In the genomic region with DNA sequence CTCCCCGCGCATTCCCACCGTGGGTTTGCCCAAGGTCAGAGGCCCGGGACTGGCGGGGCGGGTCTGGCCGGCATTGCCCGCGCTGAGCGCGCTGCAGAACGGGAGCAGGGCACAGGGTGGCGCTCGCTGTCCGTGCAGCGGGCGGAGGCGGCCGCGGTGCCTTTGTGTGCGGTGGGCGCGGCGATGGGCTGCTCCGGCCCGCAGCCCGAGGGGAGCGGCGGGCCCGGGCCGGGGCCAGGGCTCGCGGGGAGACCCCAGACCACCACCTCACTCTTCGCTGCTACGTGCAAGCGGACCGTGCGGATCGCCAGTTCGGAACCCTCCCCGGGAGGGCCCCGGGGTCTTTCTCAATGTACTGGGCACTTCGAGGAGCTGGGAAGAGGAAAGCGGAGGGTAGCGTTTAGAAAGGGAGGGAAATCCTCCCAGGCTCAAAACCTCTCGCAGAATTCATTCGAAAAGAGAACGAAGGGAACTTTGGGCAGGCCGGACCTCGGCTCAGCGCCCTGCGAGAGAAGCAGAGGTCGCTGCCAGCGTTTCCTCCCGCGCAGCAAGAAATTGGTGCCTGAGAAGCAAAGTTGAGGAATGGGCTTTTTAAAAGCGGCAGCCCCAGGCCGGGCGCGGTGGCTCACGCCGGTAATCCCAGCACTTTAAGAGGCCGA, we compare ENCODE assay signal across 9 cellular contexts. TPM values are rescaled to one million over a fixed set of nuclear protein-coding genes. Genes with fewer than 3 reads are reported as not detected.
A peak's percentile ranks its signal among the peaks of the same experiment; 100 is the strongest.
DNase-seq lines count a peak whose midpoint lies in the region; ATAC-seq and TF ChIP-seq lines count a peak whose summit lies in the region.
"Had no signal": no experiment of that assay in that cellular context is flagged by ENCODE, and none has a peak within 500 bp of the region (broad histone marks: within the 10 kb centered on the region; RNA-seq: fewer than 3 reads in every experiment).

No MANE protein-coding gene starts in this region.

- H3K9me2 ChIP-seq in MM.1S (replicated peaks; ENCODE audit: insufficient read depth, low read length) = no peaks in the 10 kb centered on the region

- no peaks in the 10 kb centered on the region for H3K27me3 ChIP-seq in MM.1S (replicated peaks; ENCODE audit: insufficient read depth, low read length)
- peaks cover 100% of the 10 kb centered on the region for H3K27me3 ChIP-seq in lower lobe of right lung (ENCODE audit: low read depth)

- H3F3A ChIP-seq in MM.1S (ENCODE audit: insufficient read depth, low read length) = no peaks in the 10 kb centered on the region

- H3K27ac ChIP-seq in MM.1S (ENCODE audit: low read length) = no peak overlapping the region
- no peak overlapping the region for H3K27ac ChIP-seq in lower lobe of right lung

- H3K36me3 ChIP-seq in MM.1S (replicated peaks; ENCODE audit: insufficient read depth, low read length) (no peaks in the 10 kb centered on the region), lower lobe of right lung (no peaks in the 10 kb centered on the region)

- intact Hi-C loops in lower lobe of right lung (cut with DNase I) = no loop called here

- no peaks in the 10 kb centered on the region for H3K79me2 ChIP-seq in MM.1S (ENCODE audit: low read length)

- peaks cover 83% of the 10 kb centered on the region for H3K27me3 Mint-ChIP-seq in central memory CD8-positive, alpha-beta T cell
- H3K27me3 Mint-ChIP-seq in activated CD4-positive, alpha-beta T cell treated with anti-CD3 and anti-CD28 coated beads, Interleukin-2, amount 10 ng/mL, durations not matched to agents 7 days and 5 days = peaks cover 80% of the 10 kb centered on the region

- H4K20me1 ChIP-seq in MM.1S (ENCODE audit: insufficient read depth, low read length) = no peaks in the 10 kb centered on the region

- H3K4me3 Mint-ChIP-seq in central memory CD8-positive, alpha-beta T cell = peak overlapping the region; percentile 47
- H3K4me3 Mint-ChIP-seq in activated CD4-positive, alpha-beta T cell treated with anti-CD3 and anti-CD28 coated beads, Interleukin-2, amount 10 ng/mL, durations not matched to agents 7 days and 5 days = no peak overlapping the region

- H3K4me2 ChIP-seq in MM.1S (ENCODE audit: low read depth, low read length) = peak overlapping the region; percentile 59

- H3K9me3 ChIP-seq in MM.1S (replicated peaks; ENCODE audit: insufficient read depth, low read length) = no peaks in the 10 kb centered on the region
- H3K9me3 ChIP-seq in lower lobe of right lung = no peaks in the 10 kb centered on the region

- CTCF ChIA-PET in activated CD4-positive, alpha-beta T cell treated with anti-CD3 and anti-CD28 coated beads, Interleukin-2, amount 10 ng/mL, durations not matched to agents 7 days and 5 days (lab: Charles Lee) = no interaction called here

- H3K27ac Mint-ChIP-seq in central memory CD8-positive, alpha-beta T cell (ENCODE audit: low read depth) = no peak overlapping the region
- no peak overlapping the region for H3K27ac Mint-ChIP-seq in activated CD4-positive, alpha-beta T cell treated with anti-CD3 and anti-CD28 coated beads, Interleukin-2, amount 10 ng/mL, durations not matched to agents 7 days and 5 days

- peak overlapping the region; percentile 44 for H2AFZ ChIP-seq in MM.1S (ENCODE audit: low read length)

- H3K4me1 ChIP-seq in MM.1S (ENCODE audit: low read length) (no peaks in the 10 kb centered on the region), lower lobe of right lung (peaks cover 11% of the 10 kb centered on the region)

- peaks cover 11% of the 10 kb centered on the region for H3K4me1 Mint-ChIP-seq in central memory CD8-positive, alpha-beta T cell
- peaks cover 8% of the 10 kb centered on the region for H3K4me1 Mint-ChIP-seq in activated CD4-positive, alpha-beta T cell treated with anti-CD3 and anti-CD28 coated beads, Interleukin-2, amount 10 ng/mL, durations not matched to agents 7 days and 5 days

- ATAC-seq in GM21737 (IDR thresholded peaks at IDR 0.05; ENCODE audit: unreplicated experiment) (peak; percentile 83), lower lobe of right lung (peak; percentile 94 to 98)
- no peak for ATAC-seq in central memory CD8-positive, alpha-beta T cell (replicated peaks; ENCODE audit: extremely low read depth, poor library complexity, severe bottlenecking)

- no peaks in the 10 kb centered on the region for H3K36me3 Mint-ChIP-seq in central memory CD8-positive, alpha-beta T cell (ENCODE audit: insufficient read depth)
- peaks cover 2% of the 10 kb centered on the region for H3K36me3 Mint-ChIP-seq in activated CD4-positive, alpha-beta T cell treated with anti-CD3 and anti-CD28 coated beads, Interleukin-2, amount 10 ng/mL, durations not matched to agents 7 days and 5 days (ENCODE audit: low read depth)
- H3K36me3 Mint-ChIP-seq: T-cell had no signal

- H3K4me3 ChIP-seq in GM08714 (ENCODE audit: low read length) = peak overlapping the region; percentile 27; the same call in 1 of the 2 replicates
- peak overlapping the region; percentile 53 for H3K4me3 ChIP-seq in MM.1S (ENCODE audit: low read length)
- peak overlapping the region; percentile 34 for H3K4me3 ChIP-seq in lower lobe of right lung

- DNase-seq in MM.1S = peak; percentile 46
- DNase-seq in central memory CD8-positive, alpha-beta T cell (ENCODE audit: low spot score in 2 of 2) = no peak
- peak; percentile 57 for DNase-seq in lower lobe of right lung
- no peak for DNase-seq in NCI-H1694 (lab: John Stamatoyannopoulos, UW)
- DNase-seq in activated CD4-positive, alpha-beta T cell treated with anti-CD3 and anti-CD28 coated beads, Interleukin-2, amount 10 ng/mL, durations not matched to agents 7 days and 5 days = no peak
- DNase-seq in activated effector memory CD4-positive, alpha-beta T cell treated with anti-CD3 and anti-CD28 coated beads, Interleukin-2, amount 50 U/mL, for 16 hours = no peak
- DNase-seq: T-cell had no signal

- TF ChIP-seq CTCF in MM.1S (IDR thresholded peaks at IDR 0.05; ENCODE audit: low read length) = peak; percentile 41
- TF ChIP-seq CTCF in lower lobe of right lung (IDR thresholded peaks at IDR 0.05) = peak; percentile 64

- H3K9me3 Mint-ChIP-seq in central memory CD8-positive, alpha-beta T cell = peaks cover 5% of the 10 kb centered on the region
- H3K9me3 Mint-ChIP-seq in activated CD4-positive, alpha-beta T cell treated with anti-CD3 and anti-CD28 coated beads, Interleukin-2, amount 10 ng/mL, durations not matched to agents 7 days and 5 days = no peaks in the 10 kb centered on the region

- POLR2A ChIA-PET in activated CD4-positive, alpha-beta T cell treated with anti-CD3 and anti-CD28 coated beads, Interleukin-2, amount 10 ng/mL, durations not matched to agents 7 days and 5 days (lab: Charles Lee) = no interaction called here

- peak overlapping the region; percentile 27; the same call in 1 of the 2 replicates for H3K9ac ChIP-seq in MM.1S (ENCODE audit: low read length)

RNA-seq across cellular contexts. Expression of a gene that starts 8.5 kb away (rescaled TPM):
- total RNA-seq in lower lobe of right lung = not detected
- not detected for total RNA-seq in activated CD4-positive, alpha-beta T cell treated with anti-CD3 and anti-CD28 coated beads, Interleukin-2, amount 10 ng/mL, durations not matched to agents 7 days and 5 days

Comparison
In these comparisons a context has a peak if more than half of its experiments do, and no peak if none do; other contexts are left out.
1. DNase-seq: peak in MM.1S (single experiment) and lower lobe of right lung (single experiment); none in central memory CD8-positive, alpha-beta T cell (0 of 2), NCI-H1694 (single experiment), activated CD4-positive, alpha-beta T cell treated with anti-CD3 and anti-CD28 coated beads, Interleukin-2, amount 10 ng/mL, durations not matched to agents 7 days and 5 days (single experiment) and activated effector memory CD4-positive, alpha-beta T cell treated with anti-CD3 and anti-CD28 coated beads, Interleukin-2, amount 50 U/mL, for 16 hours (single experiment).
2. Peak in every context shown above with its lines, with median percentiles within 50 percentile points of each other: H3K4me3 ChIP-seq.